ENCODE assay signal across 2 cellular contexts in genomic region chr1:43203859-43204258, GRCh38.
TF ChIP-seq lines count a peak whose summit lies in the region.

No MANE protein-coding gene starts in this region.

TF ChIP-seq in IMR-90, 13 proteins besides CTCF, POLR2A, EP300 and RAD21:
- TF ChIP-seq MXI1 (IDR thresholded peaks at IDR 0.05; ENCODE audit: borderline replicate concordance, low read depth, low read length) (no peak), NFE2L2 (IDR thresholded peaks at IDR 0.05; ENCODE audit: low read depth, low read length) (no peak), CEBPB (IDR thresholded peaks at IDR 0.05; ENCODE audit: low read depth, low read length) (0 out of 2 replicates have a peak, but pooled peaks have one; percentile 7)

TF ChIP-seq in K562, 482 proteins besides CTCF, POLR2A, EP300 and RAD21:
- peak; percentile 60 for TF ChIP-seq CEBPB (tag; IDR thresholded peaks at IDR 0.05)
- TF ChIP-seq ADNP (tag; IDR thresholded peaks at IDR 0.05): no peak
- no peak for TF ChIP-seq ZNF785 (CRISPR knock-in tag; IDR thresholded peaks at IDR 0.05)
- TF ChIP-seq SIN3A (IDR thresholded peaks at IDR 0.05; ENCODE audit: borderline replicate concordance in 2 of 2, control insufficient read depth in 1 of 2, low read depth in 2 of 2, low read length in 2 of 2): no peak
- TF ChIP-seq CEBPG (CRISPR knock-in tag; IDR thresholded peaks at IDR 0.05): no peak
- TF ChIP-seq CEBPG (tag; conservative IDR thresholded peaks at IDR 0.05 in 1 of 2, IDR thresholded peaks at IDR 0.05 in 1 of 2): peak; percentile 17 to 47; a peak in 1 of 4 replicates
- no peak for TF ChIP-seq MEF2D (tag; conservative IDR thresholded peaks at IDR 0.05; ENCODE audit: low read depth)
- TF ChIP-seq TAL1 (IDR thresholded peaks at IDR 0.05): no peak
- no peak for TF ChIP-seq ZNF197 (CRISPR knock-in tag; IDR thresholded peaks at IDR 0.05; ENCODE audit: low read depth)
- no peak for TF ChIP-seq ASH1L (IDR thresholded peaks at IDR 0.05; ENCODE audit: borderline replicate concordance, low read depth, partially characterized antibody)
- no peak for TF ChIP-seq DMBX1 (CRISPR knock-in tag; IDR thresholded peaks at IDR 0.05; ENCODE audit: borderline replicate concordance)
- no peak for TF ChIP-seq ZNF583 (CRISPR knock-in tag; IDR thresholded peaks at IDR 0.05)
- TF ChIP-seq TEAD4 (IDR thresholded peaks at IDR 0.05; ENCODE audit: low read length): no peak
- TF ChIP-seq TEAD4 (CRISPR knock-in tag; IDR thresholded peaks at IDR 0.05; ENCODE audit: borderline replicate concordance): no peak
